Comparison of ENCODE assay signal across 1 cellular context in the genomic region with DNA sequence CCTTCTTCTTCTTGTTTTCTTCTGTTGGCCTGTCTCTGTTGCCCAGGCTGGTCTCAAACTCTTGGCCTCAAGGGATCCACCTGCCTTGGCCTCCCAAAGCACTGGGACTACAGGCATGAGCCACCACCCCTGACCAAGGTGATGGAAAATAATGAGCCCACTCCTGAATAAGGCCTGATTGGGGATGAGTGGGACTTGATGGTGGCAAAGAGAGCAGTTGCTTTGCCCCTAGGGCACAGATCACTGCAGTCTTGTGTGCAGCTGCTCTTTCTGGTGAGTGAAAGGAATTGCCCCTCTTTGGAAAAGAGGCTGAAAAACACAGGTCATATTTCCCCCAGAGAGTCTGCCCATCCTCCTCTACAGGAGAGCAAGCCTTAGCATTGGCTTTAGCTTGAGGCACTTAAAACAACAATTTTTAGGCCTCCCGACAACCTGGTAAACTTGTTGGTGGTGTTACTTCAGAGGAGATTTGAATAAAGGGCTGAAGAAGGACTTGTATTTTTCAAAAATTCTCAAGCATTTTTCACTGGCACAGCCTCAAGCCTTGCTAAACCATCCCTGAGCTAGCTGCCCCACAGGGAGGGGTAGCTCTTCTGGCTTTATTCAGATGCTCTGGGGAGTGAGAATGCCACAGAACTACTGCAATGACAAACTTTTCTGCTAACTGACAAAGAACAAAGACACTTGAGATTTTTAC.
TF ChIP-seq lines count a peak whose summit lies in the region.

No MANE protein-coding gene starts in this region.

TF ChIP-seq in K562, 482 proteins besides CTCF, POLR2A, EP300 and RAD21:
- TF ChIP-seq NRF1 (conservative IDR thresholded peaks at IDR 0.05 in 1 of 2, IDR thresholded peaks at IDR 0.05 in 1 of 2): no peak
- TF ChIP-seq ZNF124 (CRISPR knock-in tag; IDR thresholded peaks at IDR 0.05): no peak
- TF ChIP-seq, protein P1, sequence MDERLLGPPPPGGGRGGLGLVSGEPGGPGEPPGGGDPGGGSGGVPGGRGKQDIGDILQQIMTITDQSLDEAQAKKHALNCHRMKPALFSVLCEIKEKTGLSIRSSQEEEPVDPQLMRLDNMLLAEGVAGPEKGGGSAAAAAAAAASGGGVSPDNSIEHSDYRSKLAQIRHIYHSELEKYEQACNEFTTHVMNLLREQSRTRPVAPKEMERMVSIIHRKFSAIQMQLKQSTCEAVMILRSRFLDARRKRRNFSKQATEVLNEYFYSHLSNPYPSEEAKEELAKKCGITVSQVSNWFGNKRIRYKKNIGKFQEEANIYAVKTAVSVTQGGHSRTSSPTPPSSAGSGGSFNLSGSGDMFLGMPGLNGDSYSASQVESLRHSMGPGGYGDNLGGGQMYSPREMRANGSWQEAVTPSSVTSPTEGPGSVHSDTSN (CRISPR knock-in tag; IDR thresholded peaks at IDR 0.05; ENCODE audit: low read depth): no peak
- TF ChIP-seq, protein P1 (tag; conservative IDR thresholded peaks at IDR 0.05; ENCODE audit: low read depth): no peak
- no peak for TF ChIP-seq ZNF282 (CRISPR knock-in tag; IDR thresholded peaks at IDR 0.05)
- TF ChIP-seq ELF1 (tag; IDR thresholded peaks at IDR 0.05): no peak
- TF ChIP-seq, protein P2, sequence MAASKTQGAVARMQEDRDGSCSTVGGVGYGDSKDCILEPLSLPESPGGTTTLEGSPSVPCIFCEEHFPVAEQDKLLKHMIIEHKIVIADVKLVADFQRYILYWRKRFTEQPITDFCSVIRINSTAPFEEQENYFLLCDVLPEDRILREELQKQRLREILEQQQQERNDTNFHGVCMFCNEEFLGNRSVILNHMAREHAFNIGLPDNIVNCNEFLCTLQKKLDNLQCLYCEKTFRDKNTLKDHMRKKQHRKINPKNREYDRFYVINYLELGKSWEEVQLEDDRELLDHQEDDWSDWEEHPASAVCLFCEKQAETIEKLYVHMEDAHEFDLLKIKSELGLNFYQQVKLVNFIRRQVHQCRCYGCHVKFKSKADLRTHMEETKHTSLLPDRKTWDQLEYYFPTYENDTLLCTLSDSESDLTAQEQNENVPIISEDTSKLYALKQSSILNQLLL (CRISPR knock-in tag; IDR thresholded peaks at IDR 0.05; ENCODE audit: borderline replicate concordance): no peak
- TF ChIP-seq, protein P3, sequence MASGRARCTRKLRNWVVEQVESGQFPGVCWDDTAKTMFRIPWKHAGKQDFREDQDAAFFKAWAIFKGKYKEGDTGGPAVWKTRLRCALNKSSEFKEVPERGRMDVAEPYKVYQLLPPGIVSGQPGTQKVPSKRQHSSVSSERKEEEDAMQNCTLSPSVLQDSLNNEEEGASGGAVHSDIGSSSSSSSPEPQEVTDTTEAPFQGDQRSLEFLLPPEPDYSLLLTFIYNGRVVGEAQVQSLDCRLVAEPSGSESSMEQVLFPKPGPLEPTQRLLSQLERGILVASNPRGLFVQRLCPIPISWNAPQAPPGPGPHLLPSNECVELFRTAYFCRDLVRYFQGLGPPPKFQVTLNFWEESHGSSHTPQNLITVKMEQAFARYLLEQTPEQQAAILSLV (tag; IDR thresholded peaks at IDR 0.05): no peak
- no peak for TF ChIP-seq CREM (IDR thresholded peaks at IDR 0.05; ENCODE audit: low read depth)
- TF ChIP-seq, protein P4, sequence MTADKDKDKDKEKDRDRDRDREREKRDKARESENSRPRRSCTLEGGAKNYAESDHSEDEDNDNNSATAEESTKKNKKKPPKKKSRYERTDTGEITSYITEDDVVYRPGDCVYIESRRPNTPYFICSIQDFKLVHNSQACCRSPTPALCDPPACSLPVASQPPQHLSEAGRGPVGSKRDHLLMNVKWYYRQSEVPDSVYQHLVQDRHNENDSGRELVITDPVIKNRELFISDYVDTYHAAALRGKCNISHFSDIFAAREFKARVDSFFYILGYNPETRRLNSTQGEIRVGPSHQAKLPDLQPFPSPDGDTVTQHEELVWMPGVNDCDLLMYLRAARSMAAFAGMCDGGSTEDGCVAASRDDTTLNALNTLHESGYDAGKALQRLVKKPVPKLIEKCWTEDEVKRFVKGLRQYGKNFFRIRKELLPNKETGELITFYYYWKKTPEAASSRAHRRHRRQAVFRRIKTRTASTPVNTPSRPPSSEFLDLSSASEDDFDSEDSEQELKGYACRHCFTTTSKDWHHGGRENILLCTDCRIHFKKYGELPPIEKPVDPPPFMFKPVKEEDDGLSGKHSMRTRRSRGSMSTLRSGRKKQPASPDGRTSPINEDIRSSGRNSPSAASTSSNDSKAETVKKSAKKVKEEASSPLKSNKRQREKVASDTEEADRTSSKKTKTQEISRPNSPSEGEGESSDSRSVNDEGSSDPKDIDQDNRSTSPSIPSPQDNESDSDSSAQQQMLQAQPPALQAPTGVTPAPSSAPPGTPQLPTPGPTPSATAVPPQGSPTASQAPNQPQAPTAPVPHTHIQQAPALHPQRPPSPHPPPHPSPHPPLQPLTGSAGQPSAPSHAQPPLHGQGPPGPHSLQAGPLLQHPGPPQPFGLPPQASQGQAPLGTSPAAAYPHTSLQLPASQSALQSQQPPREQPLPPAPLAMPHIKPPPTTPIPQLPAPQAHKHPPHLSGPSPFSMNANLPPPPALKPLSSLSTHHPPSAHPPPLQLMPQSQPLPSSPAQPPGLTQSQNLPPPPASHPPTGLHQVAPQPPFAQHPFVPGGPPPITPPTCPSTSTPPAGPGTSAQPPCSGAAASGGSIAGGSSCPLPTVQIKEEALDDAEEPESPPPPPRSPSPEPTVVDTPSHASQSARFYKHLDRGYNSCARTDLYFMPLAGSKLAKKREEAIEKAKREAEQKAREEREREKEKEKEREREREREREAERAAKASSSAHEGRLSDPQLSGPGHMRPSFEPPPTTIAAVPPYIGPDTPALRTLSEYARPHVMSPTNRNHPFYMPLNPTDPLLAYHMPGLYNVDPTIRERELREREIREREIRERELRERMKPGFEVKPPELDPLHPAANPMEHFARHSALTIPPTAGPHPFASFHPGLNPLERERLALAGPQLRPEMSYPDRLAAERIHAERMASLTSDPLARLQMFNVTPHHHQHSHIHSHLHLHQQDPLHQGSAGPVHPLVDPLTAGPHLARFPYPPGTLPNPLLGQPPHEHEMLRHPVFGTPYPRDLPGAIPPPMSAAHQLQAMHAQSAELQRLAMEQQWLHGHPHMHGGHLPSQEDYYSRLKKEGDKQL (CRISPR knock-in tag; IDR thresholded peaks at IDR 0.05; ENCODE audit: borderline replicate concordance): no peak
